ENCODE assay signal across 9 cellular contexts in the genomic region with DNA sequence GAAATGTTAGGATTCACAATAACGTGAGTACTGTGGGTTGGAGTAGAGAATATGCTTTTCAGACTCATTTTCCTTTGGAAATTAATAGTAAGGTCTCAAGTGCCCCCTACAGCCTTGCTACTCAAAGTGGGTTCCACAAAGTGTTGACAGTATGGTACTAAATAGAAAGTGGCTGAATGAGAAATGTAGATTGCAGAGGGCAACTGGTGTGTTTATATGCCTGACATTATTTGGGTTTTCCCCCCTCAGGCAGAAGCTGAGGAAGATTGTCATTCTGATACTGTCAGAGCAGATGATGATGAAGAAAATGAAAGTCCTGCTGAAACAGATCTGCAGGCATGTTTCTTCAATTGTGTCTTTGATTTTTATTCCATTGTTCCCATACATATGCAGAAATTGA. TPM values are rescaled to one million over a fixed set of nuclear protein-coding genes. Genes with fewer than 3 reads are reported as not detected.
A peak's percentile ranks its signal among the peaks of the same experiment; 100 is the strongest.
DNase-seq lines count a peak whose midpoint lies in the region; ATAC-seq and TF ChIP-seq lines count a peak whose summit lies in the region.
"Had no signal": no experiment of that assay in that cellular context is flagged by ENCODE, and none has a peak within 500 bp of the region (broad histone marks: within the 10 kb centered on the region; RNA-seq: fewer than 3 reads in every experiment).

No MANE protein-coding gene starts in this region.

- no peak overlapping the region for H3K9ac ChIP-seq in liver (ENCODE audit: low read depth in 1 of 2, low read length in 2 of 2)

- 64% methylated on average over 1 of the region's 1 CpG for WGBS in liver

- peak; percentile 6 for TF ChIP-seq CTCF in liver (IDR thresholded peaks at IDR 0.05; ENCODE audit: low read depth, low read length, missing input control)

- DNase-seq in anterior cingulate cortex (lab: John Stamatoyannopoulos, UW) (no peak), H7 (no peak), superior temporal gyrus (ENCODE audit: extremely low spot score) (no peak)
- DNase-seq: activated CD4-positive, CD25-positive, alpha-beta regulatory T cell treated with anti-CD3 and anti-CD28 coated beads, Interleukin-2, amount 50 U/mL, for 72 hours; NCI-H524 treated with DMSO at 0.1 percent for 48 hours had no signal

- H3K36me3 ChIP-seq in liver (ENCODE audit: control insufficient read depth in 4 of 4, insufficient read depth in 3 of 4, low read depth in 1 of 4, low read length in 3 of 4) (peaks cover 4 to 24% (median 19%) of the 10 kb centered on the region in 4 donors), H7 (replicated peaks; ENCODE audit: control insufficient read depth, insufficient read depth, low read length) (peaks cover 7% of the 10 kb centered on the region; the same call in 1 of the 2 replicates)

- no peak overlapping the region for H3K27ac ChIP-seq in liver (ENCODE audit: low read depth in 1 of 2, low read length in 2 of 2)

- H3K27me3 ChIP-seq in liver (ENCODE audit: control insufficient read depth in 4 of 4, insufficient read depth in 4 of 4, low read length in 3 of 4), result no peaks in the 10 kb centered on the region
- no peaks in the 10 kb centered on the region for H3K27me3 ChIP-seq in H7 (ENCODE audit: control insufficient read depth, insufficient read depth, low read length)

- ATAC-seq in GM18511 (IDR thresholded peaks at IDR 0.05; ENCODE audit: unreplicated experiment), result peak; percentile 88
- ATAC-seq in GM21390 (IDR thresholded peaks at IDR 0.05; ENCODE audit: unreplicated experiment), result peak; percentile 55
- ATAC-seq in HG03432 (IDR thresholded peaks at IDR 0.05; ENCODE audit: unreplicated experiment), result peak; percentile 84

- no peaks in the 10 kb centered on the region for H3K9me3 ChIP-seq in liver (ENCODE audit: control insufficient read depth in 4 of 4, low read length in 3 of 4)

- no peak overlapping the region for H3K4me3 ChIP-seq in liver (ENCODE audit: low read depth in 1 of 3, low read length in 3 of 3)
- H3K4me3 ChIP-seq in H7 (ENCODE audit: insufficient read depth, low read depth, low read length), result no peak overlapping the region

- peak in 1 of 2 donors; percentile 20 for TF ChIP-seq RAD21 in liver (IDR thresholded peaks at IDR 0.05)

- peaks cover 5 to 24% (median 12%) of the 10 kb centered on the region in 4 donors for H3K4me1 ChIP-seq in liver (ENCODE audit: control insufficient read depth in 4 of 4, insufficient read depth in 4 of 4, low read length in 3 of 4)

TF ChIP-seq in liver, 16 proteins besides CTCF, POLR2A, EP300 and RAD21:
- TF ChIP-seq FOXA1 (IDR thresholded peaks at IDR 0.05) (no peak), GABPA (IDR thresholded peaks at IDR 0.05 in 1 of 2, conservative IDR thresholded peaks at IDR 0.05 in 1 of 2) (no peak), SP1 (IDR thresholded peaks at IDR 0.05) (no peak), HNF4G (IDR thresholded peaks at IDR 0.05) (no peak), HNF4A (conservative IDR thresholded peaks at IDR 0.05) (no peak), FOXA2 (IDR thresholded peaks at IDR 0.05) (no peak), TAF1 (conservative IDR thresholded peaks at IDR 0.05) (no peak), NR2F2 (IDR thresholded peaks at IDR 0.05) (no peak), EGR1 (IDR thresholded peaks at IDR 0.05; ENCODE audit: low read depth in 2 of 2) (no peak), JUND (IDR thresholded peaks at IDR 0.05) (no peak), RXRA (IDR thresholded peaks at IDR 0.05) (no peak), YY1 (IDR thresholded peaks at IDR 0.05) (no peak)
- TF ChIP-seq, protein P1, sequence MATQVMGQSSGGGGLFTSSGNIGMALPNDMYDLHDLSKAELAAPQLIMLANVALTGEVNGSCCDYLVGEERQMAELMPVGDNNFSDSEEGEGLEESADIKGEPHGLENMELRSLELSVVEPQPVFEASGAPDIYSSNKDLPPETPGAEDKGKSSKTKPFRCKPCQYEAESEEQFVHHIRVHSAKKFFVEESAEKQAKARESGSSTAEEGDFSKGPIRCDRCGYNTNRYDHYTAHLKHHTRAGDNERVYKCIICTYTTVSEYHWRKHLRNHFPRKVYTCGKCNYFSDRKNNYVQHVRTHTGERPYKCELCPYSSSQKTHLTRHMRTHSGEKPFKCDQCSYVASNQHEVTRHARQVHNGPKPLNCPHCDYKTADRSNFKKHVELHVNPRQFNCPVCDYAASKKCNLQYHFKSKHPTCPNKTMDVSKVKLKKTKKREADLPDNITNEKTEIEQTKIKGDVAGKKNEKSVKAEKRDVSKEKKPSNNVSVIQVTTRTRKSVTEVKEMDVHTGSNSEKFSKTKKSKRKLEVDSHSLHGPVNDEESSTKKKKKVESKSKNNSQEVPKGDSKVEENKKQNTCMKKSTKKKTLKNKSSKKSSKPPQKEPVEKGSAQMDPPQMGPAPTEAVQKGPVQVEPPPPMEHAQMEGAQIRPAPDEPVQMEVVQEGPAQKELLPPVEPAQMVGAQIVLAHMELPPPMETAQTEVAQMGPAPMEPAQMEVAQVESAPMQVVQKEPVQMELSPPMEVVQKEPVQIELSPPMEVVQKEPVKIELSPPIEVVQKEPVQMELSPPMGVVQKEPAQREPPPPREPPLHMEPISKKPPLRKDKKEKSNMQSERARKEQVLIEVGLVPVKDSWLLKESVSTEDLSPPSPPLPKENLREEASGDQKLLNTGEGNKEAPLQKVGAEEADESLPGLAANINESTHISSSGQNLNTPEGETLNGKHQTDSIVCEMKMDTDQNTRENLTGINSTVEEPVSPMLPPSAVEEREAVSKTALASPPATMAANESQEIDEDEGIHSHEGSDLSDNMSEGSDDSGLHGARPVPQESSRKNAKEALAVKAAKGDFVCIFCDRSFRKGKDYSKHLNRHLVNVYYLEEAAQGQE (IDR thresholded peaks at IDR 0.05), result no peak
- TF ChIP-seq, protein P2, sequence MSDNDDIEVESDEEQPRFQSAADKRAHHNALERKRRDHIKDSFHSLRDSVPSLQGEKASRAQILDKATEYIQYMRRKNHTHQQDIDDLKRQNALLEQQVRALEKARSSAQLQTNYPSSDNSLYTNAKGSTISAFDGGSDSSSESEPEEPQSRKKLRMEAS (IDR thresholded peaks at IDR 0.05), result no peak
- TF ChIP-seq, protein P3, sequence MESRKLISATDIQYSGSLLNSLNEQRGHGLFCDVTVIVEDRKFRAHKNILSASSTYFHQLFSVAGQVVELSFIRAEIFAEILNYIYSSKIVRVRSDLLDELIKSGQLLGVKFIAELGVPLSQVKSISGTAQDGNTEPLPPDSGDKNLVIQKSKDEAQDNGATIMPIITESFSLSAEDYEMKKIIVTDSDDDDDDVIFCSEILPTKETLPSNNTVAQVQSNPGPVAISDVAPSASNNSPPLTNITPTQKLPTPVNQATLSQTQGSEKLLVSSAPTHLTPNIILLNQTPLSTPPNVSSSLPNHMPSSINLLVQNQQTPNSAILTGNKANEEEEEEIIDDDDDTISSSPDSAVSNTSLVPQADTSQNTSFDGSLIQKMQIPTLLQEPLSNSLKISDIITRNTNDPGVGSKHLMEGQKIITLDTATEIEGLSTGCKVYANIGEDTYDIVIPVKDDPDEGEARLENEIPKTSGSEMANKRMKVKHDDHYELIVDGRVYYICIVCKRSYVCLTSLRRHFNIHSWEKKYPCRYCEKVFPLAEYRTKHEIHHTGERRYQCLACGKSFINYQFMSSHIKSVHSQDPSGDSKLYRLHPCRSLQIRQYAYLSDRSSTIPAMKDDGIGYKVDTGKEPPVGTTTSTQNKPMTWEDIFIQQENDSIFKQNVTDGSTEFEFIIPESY (IDR thresholded peaks at IDR 0.05), result no peak
- TF ChIP-seq, protein P4, sequence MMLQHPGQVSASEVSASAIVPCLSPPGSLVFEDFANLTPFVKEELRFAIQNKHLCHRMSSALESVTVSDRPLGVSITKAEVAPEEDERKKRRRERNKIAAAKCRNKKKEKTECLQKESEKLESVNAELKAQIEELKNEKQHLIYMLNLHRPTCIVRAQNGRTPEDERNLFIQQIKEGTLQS (IDR thresholded peaks at IDR 0.05), result no peak

RNA-seq across cellular contexts. Expression of a gene that starts 5.6 kb away (rescaled TPM):
- total RNA-seq in liver, result 10 to 100 TPM; 49.9 to 79.1 TPM
- polyA plus RNA-seq in liver, result 10 to 100 TPM; 36.8 to 52.5 TPM
- total RNA-seq in H7 (2014; rRNA removed; shearing (Covaris generic)), result 21.8 and 22.7 TPM in 2 replicates

RNA-seq across cellular contexts. Expression of a gene that starts 9.2 kb away (rescaled TPM):
- 1 to 10 TPM; 4.6 to 7.4 TPM for total RNA-seq in liver
- 1 to 10 TPM; 3.1 TPM for polyA plus RNA-seq in liver
- total RNA-seq in H7 (2014; rRNA removed; shearing (Covaris generic)), result 6.5 and 9.0 TPM in 2 replicates
